In the genomic region with DNA sequence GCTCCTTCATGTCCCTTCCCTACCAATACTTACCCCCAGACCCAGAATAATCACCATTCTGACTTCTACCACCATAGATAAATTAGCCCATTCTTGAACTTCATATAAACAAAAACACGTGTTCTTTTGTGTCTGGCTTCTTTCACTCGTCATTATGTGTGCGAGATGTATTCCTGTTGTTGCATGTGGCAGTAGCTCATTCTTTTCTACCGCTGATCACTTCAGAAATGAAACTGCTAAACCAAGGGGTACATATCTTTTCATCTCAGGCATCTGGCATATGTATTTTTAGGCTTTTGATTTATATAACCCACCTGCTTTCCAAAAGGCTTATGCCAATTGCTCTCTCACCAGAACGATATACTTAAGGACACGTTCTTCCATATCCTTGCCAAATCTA, we compare ENCODE assay signal across 32 cellular contexts. TPM values are rescaled to one million over a fixed set of nuclear protein-coding genes. Genes with fewer than 3 reads are reported as not detected.
"Had no signal": no experiment of that assay in that cellular context is flagged by ENCODE, and none has a peak within 500 bp of the region (broad histone marks: within the 10 kb centered on the region; RNA-seq: fewer than 3 reads in every experiment).

No MANE protein-coding gene starts in this region.

- H3K36me3 ChIP-seq: left lung, lower lobe of right lung, ovary, right atrium auricular region, right lobe of liver, stomach, suprapubic skin, thoracic aorta, tibial artery, upper lobe of right lung had no signal

- H3K4me1 Mint-ChIP-seq: immature natural killer cell, natural killer cell had no signal

- H3K9me3 Mint-ChIP-seq: immature natural killer cell; naive B cell; natural killer cell; nephron progenitor cell; stimulated activated naive B cell treated with anti-CD40 and anti-IgM and Interleukin-4, amounts not matched to agents 10 μg/mL and 1 μg/mL and 100 μg/mL, for 72 hours had no signal

- H3K4me3 ChIP-seq: left lung, lower lobe of right lung, ovary, right atrium auricular region, right lobe of liver, skin epidermis, stomach, suprapubic skin, thoracic aorta, tibial artery, upper lobe of right lung had no signal

- H3K4me1 ChIP-seq: lower lobe of right lung, right atrium auricular region, right lobe of liver, stomach, suprapubic skin, tibial artery, upper lobe of right lung had no signal

- H3K9me3 ChIP-seq: left lung, lower lobe of right lung, ovary, right atrium auricular region, right lobe of liver, stomach, suprapubic skin, thoracic aorta, tibial artery, upper lobe of right lung had no signal

- FAIRE-seq: islet of Langerhans, kidney, urothelium cell line had no signal

- ATAC-seq: left colon; left lung; lower lobe of right lung; natural killer cell; right lobe of liver; stimulated activated naive B cell treated with anti-CD40 and anti-IgM and Interleukin-4, amounts not matched to agents 10 μg/mL and 1 μg/mL and 100 μg/mL, for 72 hours; stimulated activated naive CD8-positive, alpha-beta T cell treated with anti-CD3 and anti-CD28 coated beads, Interleukin-15, Interleukin-2, amounts not matched to agents 100 U/mL and 50 U/mL, for 24 hours; upper lobe of right lung had no signal

- H3K27ac Mint-ChIP-seq: immature natural killer cell; naive B cell; natural killer cell; nephron progenitor cell; progenitor cell of endocrine pancreas; stimulated activated naive B cell treated with anti-CD40 and anti-IgM and Interleukin-4, amounts not matched to agents 10 μg/mL and 1 μg/mL and 100 μg/mL, for 72 hours had no signal

- H3K27me3 ChIP-seq: left lung, ovary, right atrium auricular region, stomach, upper lobe of right lung had no signal

- DNase-seq: hypothalamus; immature natural killer cell; kidney; left colon; left lung; lower lobe of right lung; mammary epithelial cell; mesenchymal stem cell; naive B cell; natural killer cell; nephron progenitor cell; ovary; right lobe of liver; stimulated activated CD4-positive, alpha-beta T cell treated with anti-CD3 and anti-CD28 coated beads, Interleukin-12 subunit alpha, Interleukin-12 subunit beta, amount 100 ng/mL, for 4 hours; stimulated activated CD4-positive, alpha-beta T cell treated with anti-CD3 and anti-CD28 coated beads, Interleukin-15, amount 100 ng/mL, for 24 hours; stimulated activated CD4-positive, alpha-beta T cell treated with anti-CD3 and anti-CD28 coated beads, Interleukin-2, amount 100 ng/mL, for 24 hours; stimulated activated CD4-positive, alpha-beta T cell treated with anti-CD3 and anti-CD28 coated beads, Interleukin-4, amount 100 ng/mL, for 1 hour; stimulated activated naive B cell treated with anti-CD40 and anti-IgM and Interleukin-4, amounts not matched to agents 10 μg/mL and 1 μg/mL and 100 μg/mL, for 72 hours; stimulated activated naive CD8-positive, alpha-beta T cell treated with anti-CD3 and anti-CD28 coated beads, Interleukin-15, Interleukin-2, amounts not matched to agents 100 U/mL and 50 U/mL, for 24 hours; stomach; tibial artery; trophoblast cell; upper lobe of right lung had no signal

- H3K36me3 Mint-ChIP-seq: immature natural killer cell; naive B cell; natural killer cell; stimulated activated naive B cell treated with anti-CD40 and anti-IgM and Interleukin-4, amounts not matched to agents 10 μg/mL and 1 μg/mL and 100 μg/mL, for 72 hours had no signal

- H3K4me3 Mint-ChIP-seq: immature natural killer cell; naive B cell; natural killer cell; nephron progenitor cell; stimulated activated naive B cell treated with anti-CD40 and anti-IgM and Interleukin-4, amounts not matched to agents 10 μg/mL and 1 μg/mL and 100 μg/mL, for 72 hours had no signal

- H3K27ac ChIP-seq: left lung, lower lobe of right lung, ovary, right atrium auricular region, right lobe of liver, skin epidermis, stomach, suprapubic skin, thoracic aorta, tibial artery, upper lobe of right lung had no signal

RNA-seq across cellular contexts. Expression of a gene that starts 13.8 kb away (rescaled TPM):
- total RNA-seq: mammary epithelial cell, mononuclear cell, natural killer cell, pulmonary artery endothelial cell, right atrium auricular region, right lobe of liver, suprapubic skin, thoracic aorta had no signal
- polyA plus RNA-seq: immature natural killer cell, mammary epithelial cell had no signal
